Comparison of ENCODE assay signal across 11 cellular contexts in the genomic region with DNA sequence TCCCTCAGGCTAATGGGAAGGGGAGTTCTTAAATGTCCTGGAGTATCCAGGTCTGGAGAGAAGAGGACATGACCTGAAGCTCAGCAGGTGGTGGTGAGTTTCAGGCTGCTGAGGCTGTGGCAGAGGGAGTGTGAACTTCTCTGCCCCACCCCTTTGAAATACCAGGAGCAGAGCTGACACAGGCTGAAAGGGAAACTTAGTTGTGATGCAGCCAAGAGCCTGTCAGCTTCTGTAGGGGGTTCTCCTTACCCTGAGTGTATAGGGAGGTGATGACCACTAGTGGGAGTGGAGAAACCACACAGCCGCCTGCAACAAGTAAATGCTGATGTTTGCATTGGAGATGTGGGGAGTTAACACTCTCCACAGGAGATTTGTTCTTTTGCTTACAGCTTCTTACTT.
A peak's percentile ranks its signal among the peaks of the same experiment; 100 is the strongest.
DNase-seq lines count a peak whose midpoint lies in the region; ATAC-seq and TF ChIP-seq lines count a peak whose summit lies in the region.
"Had no signal": no experiment of that assay in that cellular context is flagged by ENCODE, and none has a peak within 500 bp of the region (broad histone marks: within the 10 kb centered on the region; RNA-seq: fewer than 3 reads in every experiment).

No MANE protein-coding gene starts in this region.

- H3K4me3 ChIP-seq in GM12864 (ENCODE audit: low read depth, low read length), result no peak overlapping the region
- no peak overlapping the region for H3K4me3 ChIP-seq in endodermal cell (ENCODE audit: low read length)
- H3K4me3 ChIP-seq: stomach had no signal

- H3K27me3 Mint-ChIP-seq in endodermal cell (ENCODE audit: insufficient read depth), result no peaks in the 10 kb centered on the region

- H3K4me1 ChIP-seq in endodermal cell (ENCODE audit: control insufficient read depth, insufficient read depth, low read length), result peaks cover 13% of the 10 kb centered on the region

- H3K9me3 ChIP-seq in endodermal cell (ENCODE audit: control insufficient read depth, low read length), result no peaks in the 10 kb centered on the region
- H3K9me3 ChIP-seq: stomach had no signal

- no peaks in the 10 kb centered on the region for H3K9me3 Mint-ChIP-seq in endodermal cell

- peak overlapping the region; percentile 3 for H3K4me3 Mint-ChIP-seq in endodermal cell
- H3K4me3 Mint-ChIP-seq: brain had no signal

- H3K9ac ChIP-seq in endodermal cell (ENCODE audit: extremely low read depth, low read length, poor library complexity, severe bottlenecking), result no peak overlapping the region

- peaks cover 39% of the 10 kb centered on the region for H3K4me1 Mint-ChIP-seq in endodermal cell

- TF ChIP-seq CTCF in GM12864 (IDR thresholded peaks at IDR 0.05; ENCODE audit: low read depth, low read length, missing control alignments), result peak; percentile 34
- TF ChIP-seq CTCF in endodermal cell (conservative IDR thresholded peaks at IDR 0.05), result peak; percentile 52
- no peak for TF ChIP-seq CTCF in GM10266 (IDR thresholded peaks at IDR 0.05; ENCODE audit: control insufficient read depth, insufficient read depth, low read depth, missing control alignments)

- no peak for DNase-seq in GM12864 (ENCODE audit: low read depth)
- peak; percentile 82 for DNase-seq in endodermal cell
- no peak for DNase-seq in GM10266 (ENCODE audit: extremely low spot score)
- no peak for DNase-seq in DMS 273 treated with DMSO at 0.1 percent for 48 hours (lab: John Stamatoyannopoulos, UW)
- no peak for DNase-seq in activated gamma-delta T cell treated with Interleukin-2 at 50 U/mL for 16 hours
- DNase-seq in effector CD8-positive, alpha-beta T cell (lab: John Stamatoyannopoulos, UW), result no peak
- DNase-seq: stomach, T1000 had no signal

- H3K36me3 ChIP-seq in endodermal cell (ENCODE audit: control insufficient read depth, insufficient read depth, low read length), result no peaks in the 10 kb centered on the region
- H3K36me3 ChIP-seq: stomach had no signal

- H3K27ac Mint-ChIP-seq in endodermal cell, result peak overlapping the region; percentile 52
- H3K27ac Mint-ChIP-seq: brain had no signal

- ATAC-seq in GM19452 (IDR thresholded peaks at IDR 0.05; ENCODE audit: unreplicated experiment) (peak; percentile 68), HG03521 (IDR thresholded peaks at IDR 0.05; ENCODE audit: unreplicated experiment) (peak; percentile 51)

- no peak overlapping the region for H3K27ac ChIP-seq in endodermal cell (ENCODE audit: low read depth, low read length)
- H3K27ac ChIP-seq: stomach had no signal

- no peaks in the 10 kb centered on the region for H3K36me3 Mint-ChIP-seq in endodermal cell (ENCODE audit: low read depth)
- H3K36me3 Mint-ChIP-seq: brain had no signal

- WGBS in endodermal cell (ENCODE audit: insufficient coverage in 1 of 2, insufficient read length in 1 of 2), 2 experiments, result 50% methylated on average over 1 of the region's 1 CpG; no CpG with 5 or more reads in 1 of the 2 experiments

- H3K27me3 ChIP-seq in endodermal cell (ENCODE audit: control insufficient read depth, insufficient read depth, low read length, poor library complexity, severe bottlenecking), result no peaks in the 10 kb centered on the region
